Comparison of ENCODE assay signal across 9 cellular contexts in the genomic region with DNA sequence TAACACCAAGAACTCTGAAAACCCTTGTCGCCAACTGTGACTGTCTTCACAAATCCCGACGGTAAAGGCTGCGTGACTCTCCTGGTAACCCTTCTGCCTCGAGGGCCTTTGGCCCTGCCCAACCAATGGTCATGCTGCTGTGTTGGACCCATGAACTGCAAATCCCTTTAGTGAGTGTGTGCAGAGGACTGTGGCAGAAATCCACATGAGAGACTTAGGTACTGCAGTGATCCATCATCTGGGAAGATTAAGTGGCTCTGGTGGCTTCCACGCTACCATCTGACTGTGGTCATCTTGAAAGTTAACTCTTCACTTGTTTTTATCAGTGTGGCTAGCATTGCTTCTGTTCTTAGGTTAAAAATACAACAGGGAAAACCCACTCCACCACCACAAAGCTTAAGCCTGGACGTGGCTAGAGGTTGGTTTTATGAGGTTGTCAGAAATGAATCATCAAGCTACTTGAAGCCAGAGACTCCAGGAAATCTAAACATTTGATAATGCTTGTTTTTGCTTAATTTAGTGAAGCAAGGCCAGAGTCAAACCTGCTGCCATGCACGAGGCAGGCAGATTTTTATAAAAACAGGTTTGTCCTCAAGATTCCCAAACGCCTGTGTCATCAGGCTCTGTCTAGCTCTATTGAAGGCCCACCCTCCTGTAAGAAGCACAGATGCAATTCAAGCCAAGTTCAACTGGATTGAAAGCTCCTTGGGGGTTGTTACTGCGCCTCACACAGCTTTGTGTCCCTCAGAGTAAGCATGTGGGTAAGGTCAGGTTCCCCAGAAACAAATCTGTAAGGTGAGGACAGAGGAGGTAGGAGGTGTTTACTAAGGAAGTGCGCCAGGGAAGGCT. TPM values are rescaled to one million over a fixed set of nuclear protein-coding genes. Genes with fewer than 3 reads are reported as not detected.
DNase-seq lines count a peak whose midpoint lies in the region; ATAC-seq and TF ChIP-seq lines count a peak whose summit lies in the region.
"Had no signal": no experiment of that assay in that cellular context is flagged by ENCODE, and none has a peak within 500 bp of the region (broad histone marks: within the 10 kb centered on the region; RNA-seq: fewer than 3 reads in every experiment).

No MANE protein-coding gene starts in this region.

- H3K4me1 Mint-ChIP-seq in CD4-positive, CD25-positive, alpha-beta regulatory T cell = peaks cover 0 to 13% (median 7%) of the 10 kb centered on the region in 4 donors
- H3K4me1 Mint-ChIP-seq in activated T-cell treated with anti-CD3 and anti-CD28 coated beads, Interleukin-2, amount 50 U/mL, for 72 hours (ENCODE audit: low read depth) = peaks cover 21% of the 10 kb centered on the region

- peaks cover 5% of the 10 kb centered on the region for H3K36me3 Mint-ChIP-seq in CD4-positive, CD25-positive, alpha-beta regulatory T cell
- peaks cover 2 to 5% of the 10 kb centered on the region in 2 donors for H3K36me3 Mint-ChIP-seq in activated T-cell treated with anti-CD3 and anti-CD28 coated beads, Interleukin-2, amount 50 U/mL, for 72 hours (ENCODE audit: insufficient read depth in 2 of 2)

- no peaks in the 10 kb centered on the region for H3K36me3 ChIP-seq in CD4-positive, CD25-positive, alpha-beta regulatory T cell (ENCODE audit: control insufficient read depth, insufficient read depth, low read length)
- H3K36me3 ChIP-seq in HAP-1 (replicated peaks) (no peaks in the 10 kb centered on the region), ascending aorta (no peaks in the 10 kb centered on the region)

- no peak overlapping the region for H3K27ac ChIP-seq in CD4-positive, CD25-positive, alpha-beta regulatory T cell (ENCODE audit: insufficient read depth, low read length, poor library complexity, severe bottlenecking)
- H3K27ac ChIP-seq in ascending aorta = peak overlapping the region in 1 of 2 donors; percentile 10

- no peak overlapping the region for H3K4me3 ChIP-seq in CD4-positive, CD25-positive, alpha-beta regulatory T cell (ENCODE audit: low read depth, low read length)
- no peak overlapping the region for H3K4me3 ChIP-seq in HAP-1
- no peak overlapping the region for H3K4me3 ChIP-seq in ascending aorta

- peak in 1 of 3 donors; percentile 57 for DNase-seq in CD4-positive, CD25-positive, alpha-beta regulatory T cell
- DNase-seq in activated T-cell treated with anti-CD3 and anti-CD28 coated beads, Interleukin-2, amount 50 U/mL, for 72 hours = peak; percentile 58 to 63
- DNase-seq in renal cortical epithelial cell (ENCODE audit: low read depth) (peak; percentile 98), HAP-1 (ENCODE audit: low spot score in 2 of 2) (no peak), ascending aorta (ENCODE audit: low spot score in 2 of 2) (no peak), foreskin melanocyte (no peak)
- DNase-seq: left cardiac atrium had no signal

- H3K27ac Mint-ChIP-seq in CD4-positive, CD25-positive, alpha-beta regulatory T cell = peak overlapping the region in 2 of 3 donors; percentile 16 to 18
- peak overlapping the region; percentile 25 for H3K27ac Mint-ChIP-seq in activated T-cell treated with anti-CD3 and anti-CD28 coated beads, Interleukin-2, amount 50 U/mL, for 72 hours

- H3K9me3 Mint-ChIP-seq in CD4-positive, CD25-positive, alpha-beta regulatory T cell = peaks cover 0 to 2% (median 0%) of the 10 kb centered on the region in 7 donors
- H3K9me3 Mint-ChIP-seq in activated T-cell treated with anti-CD3 and anti-CD28 coated beads, Interleukin-2, amount 50 U/mL, for 72 hours = peaks cover 1 to 2% of the 10 kb centered on the region in 2 donors

- in situ Hi-C loops in HAP-1 (cut with MboI; ENCODE audit: low sequenced_read_pairs) = no loop called here

- no peak for ATAC-seq in CD4-positive, CD25-positive, alpha-beta regulatory T cell (ENCODE audit: low read depth in 2 of 2)
- peak; percentile 92 for ATAC-seq in GM19395 (IDR thresholded peaks at IDR 0.05; ENCODE audit: unreplicated experiment)
- peak; percentile 86 for ATAC-seq in HG03342 (IDR thresholded peaks at IDR 0.05; ENCODE audit: unreplicated experiment)
- peak; percentile 92 to 94 for ATAC-seq in activated T-cell treated with anti-CD3 and anti-CD28 coated beads, Interleukin-2, amount 50 U/mL, for 72 hours (replicated peaks in 1 of 2)

- H3K27me3 Mint-ChIP-seq in CD4-positive, CD25-positive, alpha-beta regulatory T cell = no peaks in the 10 kb centered on the region
- H3K27me3 Mint-ChIP-seq in activated T-cell treated with anti-CD3 and anti-CD28 coated beads, Interleukin-2, amount 50 U/mL, for 72 hours (ENCODE audit: low read depth) = peaks cover 17% of the 10 kb centered on the region

- no peaks in the 10 kb centered on the region for H3K9me3 ChIP-seq in CD4-positive, CD25-positive, alpha-beta regulatory T cell (ENCODE audit: control insufficient read depth in 2 of 2, low read length in 2 of 2)
- H3K9me3 ChIP-seq in HAP-1 = no peaks in the 10 kb centered on the region; the same call in 1 of the 2 replicates
- H3K9me3 ChIP-seq in ascending aorta = no peaks in the 10 kb centered on the region

- intact Hi-C loops in ascending aorta (cut with DNase I) = no loop called here

- no peaks in the 10 kb centered on the region for H3K4me1 ChIP-seq in CD4-positive, CD25-positive, alpha-beta regulatory T cell (ENCODE audit: control insufficient read depth, insufficient read depth, low read length, poor library complexity, severe bottlenecking)
- H3K4me1 ChIP-seq in HAP-1 (no peaks in the 10 kb centered on the region), ascending aorta (peaks cover 3 to 5% of the 10 kb centered on the region in 2 donors)

- H3K4me3 Mint-ChIP-seq in CD4-positive, CD25-positive, alpha-beta regulatory T cell = peak overlapping the region in 1 of 4 donors; percentile 78
- peak overlapping the region; percentile 2 to 25 for H3K4me3 Mint-ChIP-seq in activated T-cell treated with anti-CD3 and anti-CD28 coated beads, Interleukin-2, amount 50 U/mL, for 72 hours

- TF ChIP-seq CTCF in ascending aorta (IDR thresholded peaks at IDR 0.05) = no peak

- no peaks in the 10 kb centered on the region for H3K27me3 ChIP-seq in CD4-positive, CD25-positive, alpha-beta regulatory T cell (ENCODE audit: control insufficient read depth, insufficient read depth, low read length)
- H3K27me3 ChIP-seq in HAP-1 (ENCODE audit: low read depth) = no peaks in the 10 kb centered on the region
- no peaks in the 10 kb centered on the region for H3K27me3 ChIP-seq in ascending aorta

RNA-seq across cellular contexts. Expression of a gene that starts 52.7 kb away (rescaled TPM):
- total RNA-seq in CD4-positive, CD25-positive, alpha-beta regulatory T cell = 48.0 TPM
- 10 to 100 TPM; 22.2 to 39.3 (median 32.0) TPM for polyA plus RNA-seq in CD4-positive, CD25-positive, alpha-beta regulatory T cell
- 10 to 100 TPM; 24.1 to 30.7 TPM for total RNA-seq in activated T-cell treated with anti-CD3 and anti-CD28 coated beads, Interleukin-2, amount 50 U/mL, for 72 hours
- total RNA-seq in renal cortical epithelial cell (55.4 and 146 TPM in 2 replicates), ascending aorta (22.9 TPM)

Comparison
In these comparisons a context has a peak if more than half of its experiments do, and no peak if none do; other contexts are left out.
1. ATAC-seq: peak in GM19395 (single experiment), HG03342 (single experiment) and activated T-cell treated with anti-CD3 and anti-CD28 coated beads, Interleukin-2, amount 50 U/mL, for 72 hours (2 of 2); none in CD4-positive, CD25-positive, alpha-beta regulatory T cell (0 of 2).
2. DNase-seq: peak in activated T-cell treated with anti-CD3 and anti-CD28 coated beads, Interleukin-2, amount 50 U/mL, for 72 hours (2 of 2) and renal cortical epithelial cell (single experiment); none in HAP-1 (0 of 2), ascending aorta (0 of 2) and foreskin melanocyte (single experiment).